Comparison of ENCODE assay signal across 8 cellular contexts in the genomic region with DNA sequence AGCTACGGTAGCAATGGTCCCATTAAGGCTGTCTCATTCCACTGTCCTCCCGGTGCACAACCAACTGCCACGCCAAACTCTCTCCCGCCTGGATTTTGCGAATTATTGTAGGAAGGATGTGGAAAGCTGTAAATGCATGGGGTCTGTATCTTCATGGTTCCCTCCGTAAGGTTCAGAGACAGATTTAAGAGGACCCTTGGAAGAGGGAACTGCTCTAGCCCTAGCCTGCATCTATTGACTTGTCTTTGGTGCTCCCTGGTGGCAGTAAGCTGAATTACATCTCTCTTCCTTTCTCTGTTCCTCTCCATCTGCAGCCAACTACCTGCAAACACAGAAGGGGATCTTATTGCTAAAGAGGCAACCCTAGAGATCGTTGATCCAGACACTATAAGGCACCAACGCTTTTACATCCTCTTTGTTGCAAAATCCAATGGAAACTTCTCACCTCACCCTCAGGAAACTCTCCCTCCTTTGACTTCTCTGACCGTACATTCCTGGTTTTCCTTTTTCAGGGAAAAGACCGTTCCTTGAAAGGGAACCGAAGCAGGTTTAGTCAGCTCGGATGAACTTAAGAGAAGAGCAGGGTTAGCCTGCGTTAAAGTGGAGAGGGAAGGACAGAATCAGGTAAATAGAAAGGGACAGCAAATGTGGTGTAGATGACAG. TPM values are rescaled to one million over a fixed set of nuclear protein-coding genes. Genes with fewer than 3 reads are reported as not detected.
A peak's percentile ranks its signal among the peaks of the same experiment; 100 is the strongest.
DNase-seq lines count a peak whose midpoint lies in the region; ATAC-seq and TF ChIP-seq lines count a peak whose summit lies in the region.

No MANE protein-coding gene starts in this region.

- H3K4me3 ChIP-seq in LNCaP clone FGC (ENCODE audit: low read depth, low read length): no peak overlapping the region
- no peak overlapping the region for H3K4me3 ChIP-seq in SJSA1
- no peak overlapping the region for H3K4me3 ChIP-seq in psoas muscle

- ATAC-seq in GM21526 (IDR thresholded peaks at IDR 0.05; ENCODE audit: low FRiP score, unreplicated experiment) (peak; percentile 57), psoas muscle (peak; percentile 57 to 70 (median 62)), GM19397 (IDR thresholded peaks at IDR 0.05; ENCODE audit: unreplicated experiment) (no peak)
- peak; percentile 33 to 48 for ATAC-seq in activated naive CD4-positive, alpha-beta T cell treated with anti-CD3 and anti-CD28 coated beads, Interleukin-2, amount 50 U/mL, for 72 hours

- H3K4me1 ChIP-seq in SJSA1 (replicated peaks): peaks cover 26% of the 10 kb centered on the region
- H3K4me1 ChIP-seq in psoas muscle: no peaks in the 10 kb centered on the region

- DNase-seq in DMS153 (lab: John Stamatoyannopoulos, UW) (peak; percentile 3), LNCaP clone FGC (ENCODE audit: low read depth) (no peak), SJSA1 (ENCODE audit: low read depth in 1 of 2, low spot score in 2 of 2) (peak; percentile 54 to 66), head of caudate nucleus (peak in 34 of 42 donors; percentile 15 to 89 (median 62)), psoas muscle (no peak)
- DNase-seq in activated naive CD4-positive, alpha-beta T cell treated with anti-CD3 and anti-CD28 coated beads, Interleukin-2, amount 50 U/mL, for 72 hours (ENCODE audit: low spot score in 2 of 2): peak in 1 of 2 donors; percentile 78

- intact Hi-C loops in head of caudate nucleus (cut with DNase I): loop anchor here (5.0 to 10.0 kb wide), 3 partner anchors 272 to 842 kb away; a partner anchor contains a TSS
- intact Hi-C loops in psoas muscle (cut with DNase I): loop anchor here (2.0 to 10.0 kb wide), 4 partner anchors 149 to 312 kb away; a partner anchor contains a TSS

- H3K9me3 Mint-ChIP-seq in activated naive CD4-positive, alpha-beta T cell treated with anti-CD3 and anti-CD28 coated beads, Interleukin-2, amount 50 U/mL, for 72 hours: peaks cover 5 to 7% of the 10 kb centered on the region in 2 donors

- H3K9me3 ChIP-seq in SJSA1 (replicated peaks) (no peaks in the 10 kb centered on the region), psoas muscle (no peaks in the 10 kb centered on the region)

- H3K27me3 ChIP-seq in SJSA1 (replicated peaks) (no peaks in the 10 kb centered on the region), psoas muscle (ENCODE audit: insufficient read depth in 3 of 3, low read length in 2 of 3) (peaks cover 2 to 33% (median 6%) of the 10 kb centered on the region in 3 donors)

- peak; percentile 88 for TF ChIP-seq CTCF in LNCaP clone FGC (IDR thresholded peaks at IDR 0.05; ENCODE audit: control insufficient read depth, extremely low read depth, insufficient read depth)
- TF ChIP-seq CTCF in psoas muscle (IDR thresholded peaks at IDR 0.05): peak; percentile 88

- H3K27ac Mint-ChIP-seq in activated naive CD4-positive, alpha-beta T cell treated with anti-CD3 and anti-CD28 coated beads, Interleukin-2, amount 50 U/mL, for 72 hours: peak overlapping the region in 1 of 2 donors; percentile 2

- H3K27ac ChIP-seq in SJSA1 (no peak overlapping the region), psoas muscle (no peak overlapping the region)

- H3K36me3 Mint-ChIP-seq in activated naive CD4-positive, alpha-beta T cell treated with anti-CD3 and anti-CD28 coated beads, Interleukin-2, amount 50 U/mL, for 72 hours: peaks cover 0 to 8% of the 10 kb centered on the region in 2 donors

- WGBS in psoas muscle, 3 donors: 32 to 36% (median 33%) methylated on average over 13 of the region's 13 CpGs

- H3K36me3 ChIP-seq in SJSA1 (no peaks in the 10 kb centered on the region), psoas muscle (ENCODE audit: insufficient read depth in 1 of 2, low read depth in 1 of 2) (no peaks in the 10 kb centered on the region)

RNA-seq across cellular contexts. Expression of a gene that starts 11.9 kb away (rescaled TPM):
- total RNA-seq in SJSA1 (2014; rRNA removed; shearing (Covaris generic)): 0.47 TPM in 1 of 2 replicates, not detected in the other
- total RNA-seq in activated naive CD4-positive, alpha-beta T cell treated with anti-CD3 and anti-CD28 coated beads, Interleukin-2, amount 50 U/mL, for 72 hours: 1 to 10 TPM; 1.1 to 3.5 TPM
- not detected for total RNA-seq in psoas muscle
- not detected for polyA plus RNA-seq in psoas muscle

Comparison
In these comparisons a context has a peak if more than half of its experiments do, and no peak if none do; other contexts are left out.
1. DNase-seq: peak in DMS153 (single experiment), SJSA1 (2 of 2) and head of caudate nucleus (34 of 42); none in LNCaP clone FGC (single experiment) and psoas muscle (0 of 2).